In genomic region chr6:2353412-2354137, GRCh38 we compare ENCODE assay signal across 8 cellular contexts.
DNase-seq lines count a peak whose midpoint lies in the region; ATAC-seq lines count a peak whose summit lies in the region.

No MANE protein-coding gene starts in this region.

- DNase-seq in G401 (ENCODE audit: low spot score), result peak; percentile 71
- DNase-seq in M059J (ENCODE audit: low read depth), result peak; percentile 76
- peak; percentile 60 for DNase-seq in SK-N-DZ (ENCODE audit: low spot score)
- DNase-seq in activated naive CD8-positive, alpha-beta T cell treated with anti-CD3 and anti-CD28 coated beads, Interleukin-2, amount 50 U/mL, for 16 hours (ENCODE audit: low read depth, low spot score), result peak; percentile 15
- no peak for DNase-seq in Right ventricle myocardium superior
- DNase-seq in pulmonary artery endothelial cell (ENCODE audit: low read depth, low spot score), result peak; percentile 53

- intact Hi-C loops in Right ventricle myocardium superior (cut with DNase I), result loop anchor here (5.0 kb wide), 1 partner anchor 756 kb away; no protein-coding TSS in a partner anchor

- in situ Hi-C loops in G401 (cut with HindIII; ENCODE audit: low sequenced_read_pairs), result no loop called here

- peak; percentile 84 for ATAC-seq in Right ventricle myocardium superior (ENCODE audit: poor library complexity)
- ATAC-seq in HG03571 (IDR thresholded peaks at IDR 0.05; ENCODE audit: unreplicated experiment), result no peak
- ATAC-seq in GM19455 (IDR thresholded peaks at IDR 0.05; ENCODE audit: unreplicated experiment), result no peak
